Comparison of ENCODE assay signal across 9 cellular contexts in genomic region chrY:2934861-2935605, GRCh38. TPM values are rescaled to one million over a fixed set of nuclear protein-coding genes. Genes with fewer than 3 reads are reported as not detected.
DNase-seq lines count a peak whose midpoint lies in the region; ATAC-seq and TF ChIP-seq lines count a peak whose summit lies in the region.
"Had no signal": no experiment of that assay in that cellular context is flagged by ENCODE, and none has a peak within 500 bp of the region (broad histone marks: within the 10 kb centered on the region; RNA-seq: fewer than 3 reads in every experiment).

ZFY (plus strand) TSS chrY:2935381; CDS start chrY:2953937, 18,556 bp downstream.

- ATAC-seq in Right ventricle myocardium inferior (peak; percentile 84), upper lobe of right lung (peak; percentile 84)

- H3K79me1 ChIP-seq in mesendoderm (ENCODE audit: low read length) = no peaks in the 10 kb centered on the region

- H2AK5ac ChIP-seq in mesendoderm (ENCODE audit: low read length) = no peak within 1 kb of the TSS

- TF ChIP-seq CTCF in right atrium auricular region (IDR thresholded peaks at IDR 0.05) = no peak
- TF ChIP-seq CTCF in upper lobe of right lung (IDR thresholded peaks at IDR 0.05) = no peak
- no peak for TF ChIP-seq CTCF in A673 (conservative IDR thresholded peaks at IDR 0.05; ENCODE audit: low read depth, low read length)

- H4K5ac ChIP-seq in mesendoderm (ENCODE audit: low read length) = no peak within 1 kb of the TSS

- H4K8ac ChIP-seq in mesendoderm (ENCODE audit: low read depth, low read length) = no peak within 1 kb of the TSS

- DNase-seq in Right ventricle myocardium inferior (ENCODE audit: missing footprints) (peak; percentile 83), right atrium auricular region (ENCODE audit: low spot score) (no peak), NCI-H446 treated with DMSO at 0.1 percent for 48 hours (lab: John Stamatoyannopoulos, UW) (peak; percentile 0), mesendoderm (peak; percentile 84), upper lobe of right lung (peak; percentile 88), SK-N-DZ (ENCODE audit: low spot score) (no peak), A673 (ENCODE audit: low spot score) (no peak)
- DNase-seq: stimulated activated naive B cell treated with anti-CD40 and anti-IgM and Interleukin-4, amounts not matched to agents 10 μg/mL and 1 μg/mL and 100 μg/mL, for 72 hours had no signal

- H2BK5ac ChIP-seq in mesendoderm (ENCODE audit: low read length) = peak within 1 kb of the TSS; percentile 78

- peak within 1 kb of the TSS; percentile 27 for H3K4me2 ChIP-seq in mesendoderm (ENCODE audit: low read length)

- CTCF ChIA-PET in A673 (lab: Charles Lee) = no interaction called here

- H3K4ac ChIP-seq in mesendoderm (ENCODE audit: low read depth, low read length) = peak within 1 kb of the TSS; percentile 94

- H3K9ac ChIP-seq in mesendoderm (ENCODE audit: low read length) = peak within 1 kb of the TSS; percentile 94

- H3K4me3 ChIP-seq in right atrium auricular region (no peak within 1 kb of the TSS), mesendoderm (ENCODE audit: low read length) (peak within 1 kb of the TSS; percentile 64), upper lobe of right lung (peak within 1 kb of the TSS; percentile 62), A673 (ENCODE audit: low read depth, low read length, poor library complexity, severe bottlenecking) (no peak within 1 kb of the TSS)

- POLR2A ChIA-PET in A673 (lab: Charles Lee; ENCODE audit: low non-redundant PET) = no interaction called here

- H3K9me3 ChIP-seq in right atrium auricular region (no peaks in the 10 kb centered on the region), upper lobe of right lung (no peaks in the 10 kb centered on the region), A673 (ENCODE audit: low read depth, low read length, poor library complexity, severe bottlenecking) (no peaks in the 10 kb centered on the region)

- H3K36me3 ChIP-seq in right atrium auricular region = no peaks in the 10 kb centered on the region
- H3K36me3 ChIP-seq in mesendoderm (ENCODE audit: control insufficient read depth, insufficient read depth, low read length) = no peaks in the 10 kb centered on the region
- H3K36me3 ChIP-seq in upper lobe of right lung = no peaks in the 10 kb centered on the region
- no peaks in the 10 kb centered on the region for H3K36me3 ChIP-seq in A673 (ENCODE audit: insufficient read depth, low read length, poor library complexity, severe bottlenecking)

- no peak within 1 kb of the TSS for H3K23ac ChIP-seq in mesendoderm (ENCODE audit: low read length)

- H3K4me1 ChIP-seq in right atrium auricular region (no peaks in the 10 kb centered on the region), mesendoderm (ENCODE audit: control insufficient read depth, low read depth, low read length) (no peaks in the 10 kb centered on the region), upper lobe of right lung (no peaks in the 10 kb centered on the region), A673 (ENCODE audit: insufficient read depth, low read length, poor library complexity, severe bottlenecking) (no peaks in the 10 kb centered on the region)

- H3K27me3 ChIP-seq in right atrium auricular region (no peaks in the 10 kb centered on the region), mesendoderm (ENCODE audit: insufficient read depth, low read length, poor library complexity) (no peaks in the 10 kb centered on the region), upper lobe of right lung (no peaks in the 10 kb centered on the region), A673 (replicated peaks; ENCODE audit: insufficient read depth, low read depth, low read length, poor library complexity) (no peaks in the 10 kb centered on the region)

- no TSS peak for BruUV-seq in A673 (replicated peaks; lab: Mats Ljungman, UMichigan)

- H3K18ac ChIP-seq in mesendoderm (ENCODE audit: low read length) = peak within 1 kb of the TSS; percentile 86

- 0 to 1% methylated on average over 38 to 80 of the region's 83 CpGs; no CpG with 5 or more reads in 1 of the 3 donors for WGBS in adipose tissue, 3 donors
- no CpG with 5 or more reads among the region's 83 CpGs for WGBS in mesendoderm (ENCODE audit: extremely low coverage, insufficient coverage, low lambda C conversion rate)

- intact Hi-C loops in Right ventricle myocardium inferior (cut with DNase I) (loop anchor here (5.0 kb wide), 1 partner anchor 93 kb away; the partner anchor contains the start of gene RPS4Y1), upper lobe of right lung (cut with DNase I) (no loop called here), A673 (cut with micrococcal nuclease; ENCODE audit: unreplicated experiment) (no loop called here)

- no peak within 1 kb of the TSS for H2BK15ac ChIP-seq in mesendoderm (replicated peaks; ENCODE audit: low read depth)

- H3K56ac ChIP-seq in mesendoderm (ENCODE audit: low read length) = peak within 1 kb of the TSS; percentile 97

- H3K79me2 ChIP-seq in mesendoderm (ENCODE audit: control insufficient read depth, insufficient read depth, low read length) = peaks cover 20% of the 10 kb centered on the region

- H3K27ac ChIP-seq in right atrium auricular region (no peak within 1 kb of the TSS), adipose tissue (ENCODE audit: low read depth, low read length) (peak within 1 kb of the TSS; percentile 97), mesendoderm (ENCODE audit: low read depth, low read length) (peak within 1 kb of the TSS; percentile 97), upper lobe of right lung (peak within 1 kb of the TSS; percentile 98), A673 (ENCODE audit: low read depth, low read length, poor library complexity, severe bottlenecking) (no peak within 1 kb of the TSS)

- H2BK120ac ChIP-seq in mesendoderm (ENCODE audit: low read depth, low read length) = peak within 1 kb of the TSS; percentile 61

RNA-seq across cellular contexts. Expression of gene ZFY, which starts in this region (rescaled TPM):
- total RNA-seq in Right ventricle myocardium inferior (12.2 TPM), right atrium auricular region (not detected), upper lobe of right lung (17.1 TPM), A673 (2021) (not detected in 2 replicates)
- polyA plus RNA-seq in adipose tissue = 1 to 10 TPM in 2 of 3 donors, not detected in 1; 2.0 to 4.3 TPM
- polyA plus RNA-seq in mesendoderm (2013, experiment 1 of 2) = 7.2 TPM
- 7.3 TPM for polyA plus RNA-seq in mesendoderm (2013, experiment 2 of 2)
- not detected in 2 replicates for polyA plus RNA-seq in SK-N-DZ (2014; cell fraction: cytosol; rRNA removed)
- not detected in 2 replicates for polyA plus RNA-seq in SK-N-DZ (2014; cell fraction: nucleus; rRNA removed)

Comparison
In these comparisons a context has a peak if more than half of its experiments do, and no peak if none do; other contexts are left out.
1. DNase-seq: peak in Right ventricle myocardium inferior (single experiment), NCI-H446 treated with DMSO at 0.1 percent for 48 hours (single experiment), mesendoderm (single experiment) and upper lobe of right lung (single experiment); none in right atrium auricular region (single experiment), SK-N-DZ (single experiment) and A673 (single experiment).
2. H3K27ac ChIP-seq: peak in adipose tissue (single experiment), mesendoderm (single experiment) and upper lobe of right lung (single experiment); none in right atrium auricular region (0 of 2) and A673 (single experiment).
3. H3K4me3 ChIP-seq: peak in mesendoderm (single experiment) and upper lobe of right lung (single experiment); none in right atrium auricular region (0 of 2) and A673 (single experiment).